Comparison of ENCODE assay signal across 21 cellular contexts in the genomic region with DNA sequence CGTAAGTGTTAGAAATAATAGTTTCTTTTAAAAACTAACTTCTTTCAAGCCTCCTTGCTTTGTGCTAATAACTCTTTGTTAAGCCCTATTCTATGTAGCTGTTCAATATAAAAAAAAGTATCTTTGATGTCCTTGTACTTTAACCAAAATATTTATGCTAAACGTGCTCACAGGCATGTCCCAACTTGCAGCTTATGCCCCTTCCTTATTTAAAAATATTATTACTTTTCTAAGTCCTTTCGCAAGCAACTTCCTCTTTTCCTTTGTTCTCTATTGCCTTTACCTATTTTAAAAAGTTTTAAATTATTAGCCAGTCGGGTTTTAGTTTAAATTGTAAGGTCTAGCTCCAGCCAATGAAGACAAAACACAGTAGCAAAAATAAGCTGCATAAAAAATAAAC.
DNase-seq lines count a peak whose midpoint lies in the region; TF ChIP-seq lines count a peak whose summit lies in the region.
"Had no signal": no experiment of that assay in that cellular context is flagged by ENCODE, and none has a peak within 500 bp of the region (broad histone marks: within the 10 kb centered on the region; RNA-seq: fewer than 3 reads in every experiment).

No MANE protein-coding gene starts in this region.

- H3K4me2 ChIP-seq in BLaER1 (peak overlapping the region; percentile 13; the same call in 1 of the 2 replicates), SU-DHL-6 (ENCODE audit: low read depth, low read length, poor library complexity, severe bottlenecking) (peak overlapping the region; percentile 38)
- H3K4me2 ChIP-seq: A549, SK-N-SH had no signal

- TF ChIP-seq CTCF in SU-DHL-6 (IDR thresholded peaks at IDR 0.05; ENCODE audit: insufficient read depth, low read length, poor library complexity, severe bottlenecking) (no peak), nephron progenitor cell (IDR thresholded peaks at IDR 0.05) (no peak)

- H2AFZ ChIP-seq in SU-DHL-6 (ENCODE audit: low read depth, low read length, severe bottlenecking) = no peak overlapping the region

- H3K27ac ChIP-seq in BLaER1 (no peak overlapping the region), SU-DHL-6 (ENCODE audit: low read depth, low read length) (peak overlapping the region; percentile 69)
- H3K27ac ChIP-seq: A549, C4-2B had no signal

- peaks cover 6% of the 10 kb centered on the region; the same call in 1 of the 2 replicates for H3F3A ChIP-seq in SU-DHL-6 (ENCODE audit: insufficient read depth)

- H3K9ac ChIP-seq in BLaER1 (no peak overlapping the region), SU-DHL-6 (ENCODE audit: low read length) (peak overlapping the region; percentile 15; the same call in 1 of the 2 replicates)
- H3K9ac ChIP-seq: SK-N-SH had no signal

- H3K36me3 Mint-ChIP-seq in nephron progenitor cell (ENCODE audit: low read depth) = no peaks in the 10 kb centered on the region

- H3K4me1 ChIP-seq in BLaER1 = peaks cover 32% of the 10 kb centered on the region
- H3K4me1 ChIP-seq: A549 had no signal

- H3K79me2 ChIP-seq in SU-DHL-6 (ENCODE audit: insufficient read depth, low read length) = no peaks in the 10 kb centered on the region

- H3K27me3 ChIP-seq in BLaER1 = no peaks in the 10 kb centered on the region
- no peaks in the 10 kb centered on the region for H3K27me3 ChIP-seq in SU-DHL-6 (ENCODE audit: low read length)

- H3K4me1 Mint-ChIP-seq in nephron progenitor cell = peaks cover 10% of the 10 kb centered on the region

- H4K20me1 ChIP-seq in BLaER1 (no peaks in the 10 kb centered on the region), SU-DHL-6 (ENCODE audit: low read depth, low read length) (no peaks in the 10 kb centered on the region)

- peaks cover 31% of the 10 kb centered on the region for H3K27me3 Mint-ChIP-seq in nephron progenitor cell (ENCODE audit: low read depth, poor library complexity)

- H3K9me3 ChIP-seq in BLaER1 = no peaks in the 10 kb centered on the region
- H3K9me3 ChIP-seq in SU-DHL-6 (ENCODE audit: insufficient read depth, low read length) = no peaks in the 10 kb centered on the region
- H3K9me3 ChIP-seq: A549, HAP-1, SK-N-SH had no signal

- H3K9me3 Mint-ChIP-seq in nephron progenitor cell = peaks cover 4% of the 10 kb centered on the region

- H3K9me2 ChIP-seq in SU-DHL-6 (replicated peaks; ENCODE audit: insufficient read depth, low read length) = no peaks in the 10 kb centered on the region
- H3K9me2 ChIP-seq: SK-N-SH had no signal

- H3K36me3 ChIP-seq in BLaER1 (no peaks in the 10 kb centered on the region), SU-DHL-6 (ENCODE audit: low read length) (no peaks in the 10 kb centered on the region)
- H3K36me3 ChIP-seq: HAP-1 had no signal

- peak; percentile 29 to 44 for DNase-seq in Kasumi-1 (lab: John Stamatoyannopoulos, UW)
- DNase-seq in NOMO-1 treated with DMSO at 0.1 percent for 48 hours (lab: John Stamatoyannopoulos, UW; ENCODE audit: unreplicated experiment) = peak; percentile 65
- DNase-seq in NCI-H146 treated with DMSO at 0.1 percent for 48 hours (lab: John Stamatoyannopoulos, UW; ENCODE audit: unreplicated experiment) = no peak
- no peak for DNase-seq in GF-D8 (lab: John Stamatoyannopoulos, UW)
- DNase-seq in SW480 (ENCODE audit: low spot score) = no peak
- no peak for DNase-seq in nephron progenitor cell
- DNase-seq: DMS79 treated with DMSO at 0.1 percent for 48 hours, IMR-90, NCI-H1092, NCI-H1436 treated with DMSO at 0.1 percent for 48 hours, NCI-H2029 treated with DMSO at 0.1 percent for 48 hours, NCI-H2171, NCI-H510A treated with DMSO at 0.1 percent for 48 hours, NCI-H82, Right ventricle myocardium superior, SK-N-SH had no signal

- no peak overlapping the region for H3K4me3 Mint-ChIP-seq in nephron progenitor cell

- H3K4me3 ChIP-seq in BLaER1 (no peak overlapping the region), SU-DHL-6 (ENCODE audit: insufficient read depth, low read length, poor library complexity, severe bottlenecking) (no peak overlapping the region)
- H3K4me3 ChIP-seq: A549, HAP-1 had no signal

- no peak overlapping the region for H3K27ac Mint-ChIP-seq in nephron progenitor cell

Comparison
In these comparisons a context has a peak if more than half of its experiments do, and no peak if none do; other contexts are left out.
1. DNase-seq: peak in Kasumi-1 (2 of 2) and NOMO-1 treated with DMSO at 0.1 percent for 48 hours (single experiment); none in NCI-H146 treated with DMSO at 0.1 percent for 48 hours (single experiment), GF-D8 (single experiment), SW480 (single experiment) and nephron progenitor cell (single experiment).